ENCODE assay signal across 9 cellular contexts in the genomic region with DNA sequence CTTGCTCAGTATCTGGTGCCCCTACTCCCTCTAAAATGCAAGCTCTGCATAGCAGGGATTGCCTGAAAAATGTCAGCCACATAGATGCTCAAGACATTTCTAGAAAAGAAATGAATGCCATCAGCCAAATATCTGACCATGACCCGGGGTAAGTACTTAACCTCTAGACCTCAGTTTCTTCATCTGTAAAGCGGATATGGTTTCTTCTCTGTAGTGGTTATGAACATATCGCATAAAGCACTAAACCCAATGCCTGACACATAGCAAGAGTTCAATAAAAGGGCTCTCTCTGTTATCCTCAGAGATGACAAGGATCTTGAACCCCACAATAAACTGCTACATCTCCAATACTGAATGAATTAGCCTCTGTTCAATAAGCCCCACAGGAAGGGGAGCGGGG.
DNase-seq lines count a peak whose midpoint lies in the region; ATAC-seq and TF ChIP-seq lines count a peak whose summit lies in the region.
"Had no signal": no experiment of that assay in that cellular context is flagged by ENCODE, and none has a peak within 500 bp of the region (broad histone marks: within the 10 kb centered on the region; RNA-seq: fewer than 3 reads in every experiment).

No MANE protein-coding gene starts in this region.

- no peaks in the 10 kb centered on the region for H3K9me3 ChIP-seq in colonic mucosa

- intact Hi-C loops in colonic mucosa (cut with DNase I): no loop called here

- ATAC-seq in GM18499 (IDR thresholded peaks at IDR 0.05; ENCODE audit: insufficient read depth, unreplicated experiment): peak; percentile 53
- peak; percentile 34 for ATAC-seq in GM21381 (IDR thresholded peaks at IDR 0.05; ENCODE audit: unreplicated experiment)
- ATAC-seq in HG03342 (IDR thresholded peaks at IDR 0.05; ENCODE audit: unreplicated experiment): peak; percentile 30
- no peak for ATAC-seq in GM19397 (IDR thresholded peaks at IDR 0.05; ENCODE audit: unreplicated experiment)

- peak overlapping the region in 1 of 2 donors; percentile 9 for H3K9ac ChIP-seq in colonic mucosa (ENCODE audit: low read depth in 2 of 2, low read length in 2 of 2)

- no peak for TF ChIP-seq CTCF in colonic mucosa (IDR thresholded peaks at IDR 0.05)

- no peak for DNase-seq in colonic mucosa
- DNase-seq in DMS153 (lab: John Stamatoyannopoulos, UW): no peak
- DNase-seq in caudate nucleus (lab: John Stamatoyannopoulos, UW): no peak
- no peak for DNase-seq in NCI-H82 (lab: John Stamatoyannopoulos, UW)
- DNase-seq: Kasumi-1 had no signal

- no peaks in the 10 kb centered on the region for H3K27me3 ChIP-seq in colonic mucosa

- no peaks in the 10 kb centered on the region for H3K4me1 ChIP-seq in colonic mucosa

- no peaks in the 10 kb centered on the region for H3K36me3 ChIP-seq in colonic mucosa

- H3K27ac ChIP-seq in colonic mucosa (peak overlapping the region; percentile 66), caudate nucleus (ENCODE audit: low read depth, low read length) (no peak overlapping the region)

- no peak overlapping the region for H3K4me3 ChIP-seq in colonic mucosa
